24 cellular contexts compared by ENCODE assay signal in genomic region chr4:132540797-132541196, GRCh38.
DNase-seq lines count a peak whose midpoint lies in the region; ATAC-seq, FAIRE-seq and TF ChIP-seq lines count a peak whose summit lies in the region.
"Had no signal": no experiment of that assay in that cellular context is flagged by ENCODE, and none has a peak within 500 bp of the region (broad histone marks: within the 10 kb centered on the region; RNA-seq: fewer than 3 reads in every experiment).

No MANE protein-coding gene starts in this region.

- WGBS in H1 (ENCODE audit: extremely low coverage in 1 of 2, insufficient coverage in 1 of 2, insufficient read length in 1 of 2, insufficient replicate concordance in 2 of 2, low coverage in 1 of 2, low lambda C conversion rate in 2 of 2, missing lambda C conversion rate in 1 of 2), 2 experiments = 82% methylated on average over 4 of the region's 4 CpGs; no CpG with 5 or more reads in 1 of the 2 experiments
- WGBS in testis, 2 donors = 80 to 89% methylated on average over 4 of the region's 4 CpGs

- H3K56ac ChIP-seq in H1 (replicated peaks; ENCODE audit: insufficient read length, low read depth, low read length) = no peak overlapping the region

- H3K9me3 ChIP-seq in DND-41 (ENCODE audit: insufficient read depth, low read length, severe bottlenecking) (peaks cover 24% of the 10 kb centered on the region), H1 (ENCODE audit: insufficient read depth in 2 of 2, low read depth in 1 of 2, low read length in 1 of 2) (peaks cover 0 to 18% of the 10 kb centered on the region in 2 experiments; a peak in 1 of 4 replicates), testis (no peaks in the 10 kb centered on the region)
- H3K9me3 ChIP-seq: right atrium auricular region, thyroid gland had no signal

- no peak overlapping the region for H3K4me3 ChIP-seq in DND-41 (ENCODE audit: low read depth in 1 of 2, low read length in 2 of 2)
- no peak overlapping the region for H3K4me3 ChIP-seq in H1 (ENCODE audit: extremely low read depth in 1 of 4, insufficient read depth in 2 of 4, low read depth in 3 of 4, low read length in 4 of 4)
- H3K4me3 ChIP-seq in testis = no peak overlapping the region
- H3K4me3 ChIP-seq: PC-9, right atrium auricular region, thyroid gland had no signal

- no peak for FAIRE-seq in H1 (lab: Jason Lieb, UNC)

- H3K9ac ChIP-seq in DND-41 (ENCODE audit: low read depth, low read length) (no peak overlapping the region), H1 (replicated peaks in 1 of 4; ENCODE audit: extremely low read depth in 1 of 4, low read depth in 3 of 4, low read length in 3 of 4) (no peak overlapping the region)

- no peak overlapping the region for H4K5ac ChIP-seq in H1 (ENCODE audit: insufficient read length, low read depth, low read length)

- H3K4ac ChIP-seq in H1 (replicated peaks; ENCODE audit: insufficient read length, low read depth, low read length) = no peak overlapping the region

- H4K20me1 ChIP-seq in DND-41 (ENCODE audit: insufficient read depth, low read length) (no peaks in the 10 kb centered on the region), H1 (replicated peaks in 1 of 2; ENCODE audit: control insufficient read depth in 1 of 2, insufficient read depth in 2 of 2, low read length in 2 of 2) (no peaks in the 10 kb centered on the region)

- no peak overlapping the region for H2AK5ac ChIP-seq in H1 (ENCODE audit: low read depth, low read length)

- H3K4me2 ChIP-seq in DND-41 (ENCODE audit: insufficient read depth, low read length) (no peak overlapping the region), H1 (ENCODE audit: insufficient read depth in 1 of 2, low read depth in 2 of 2, low read length in 2 of 2) (no peak overlapping the region)
- H3K4me2 ChIP-seq: PC-9 had no signal

- intact Hi-C loops in testis (cut with DNase I; ENCODE audit: low total_unique reads) (no loop called here), head of caudate nucleus (cut with DNase I) (no loop called here)

- no peak for TF ChIP-seq CTCF in DND-41 (IDR thresholded peaks at IDR 0.05; ENCODE audit: borderline replicate concordance, extremely low read depth, low read length, poor library complexity, severe bottlenecking)
- TF ChIP-seq CTCF in H1 (IDR thresholded peaks at IDR 0.05; ENCODE audit: control extremely low read depth in 1 of 3, insufficient read depth in 1 of 3, low read depth in 1 of 3, low read length in 3 of 3) = no peak
- TF ChIP-seq CTCF in testis (IDR thresholded peaks at IDR 0.05) = no peak

- H3K79me1 ChIP-seq in H1 (ENCODE audit: low read depth, low read length) = no peaks in the 10 kb centered on the region

- ATAC-seq in DND-41 (ENCODE audit: insufficient read depth, low read depth) (0 out of 3 replicates have a peak, but pooled peaks have one; percentile 9), HG03571 (IDR thresholded peaks at IDR 0.05; ENCODE audit: unreplicated experiment) (no peak)
- ATAC-seq: activated CD8-positive, alpha-beta memory T cell treated with anti-CD3 and anti-CD28 coated beads, Interleukin-2, amount 10 ng/mL, durations not matched to agents 7 days and 5 days; activated naive CD4-positive, alpha-beta T cell treated with anti-CD3 and anti-CD28 coated beads, Interleukin-2, amount 50 U/mL, for 72 hours; activated T-helper 17 cell treated with anti-CD3 and anti-CD28 coated beads, Interleukin-2, amount 50 U/mL, for 72 hours; left colon; T-helper 17 cell had no signal

- no peak overlapping the region for H2BK12ac ChIP-seq in H1 (ENCODE audit: low read depth, low read length)

- H2BK15ac ChIP-seq in H1 (ENCODE audit: low read length) = no peak overlapping the region

- H3K36me3 ChIP-seq in DND-41 (ENCODE audit: insufficient read depth, low read length) (no peaks in the 10 kb centered on the region; the same call in 1 of the 2 replicates), H1 (ENCODE audit: control insufficient read depth in 2 of 4, insufficient read depth in 4 of 4, low read length in 3 of 4) (peaks cover 0 to 4% (median 0%) of the 10 kb centered on the region in 4 experiments; a peak in 2 of 8 replicates), testis (ENCODE audit: low read depth, missing control alignments) (no peaks in the 10 kb centered on the region)
- H3K36me3 ChIP-seq: right atrium auricular region, thyroid gland had no signal

- no peaks in the 10 kb centered on the region for H3K4me1 Mint-ChIP-seq in activated naive CD8-positive, alpha-beta T cell treated with anti-CD3 and anti-CD28 coated beads for 36 hours
- H3K4me1 Mint-ChIP-seq: activated CD4-positive, alpha-beta T cell treated with anti-CD3 and anti-CD28 coated beads, Interleukin-2, amount 10 ng/mL, durations not matched to agents 24 days and 14 days; activated CD8-positive, alpha-beta memory T cell treated with anti-CD3 and anti-CD28 coated beads, Interleukin-2, amount 10 ng/mL, durations not matched to agents 7 days and 5 days; activated T-helper 17 cell treated with anti-CD3 and anti-CD28 coated beads, Interleukin-2, amount 50 U/mL, for 72 hours; naive B cell; T-helper 17 cell had no signal

- no peaks in the 10 kb centered on the region for H3K9me3 Mint-ChIP-seq in activated naive CD8-positive, alpha-beta T cell treated with anti-CD3 and anti-CD28 coated beads for 36 hours
- H3K9me3 Mint-ChIP-seq: activated CD4-positive, alpha-beta T cell treated with anti-CD3 and anti-CD28 coated beads, Interleukin-2, amount 10 ng/mL, durations not matched to agents 24 days and 14 days had no signal

- DNase-seq in DND-41 = no peak
- peak; percentile 76 for DNase-seq in NCI-H2029 treated with DMSO at 0.1 percent for 48 hours (lab: John Stamatoyannopoulos, UW)
- peak; percentile 33 for DNase-seq in NCI-H510A (lab: John Stamatoyannopoulos, UW)
- no peak for DNase-seq in H1 (ENCODE audit: low read depth in 1 of 2, low spot score in 2 of 2)
- DNase-seq in testis = no peak
- no peak for DNase-seq in head of caudate nucleus
- DNase-seq in activated naive CD8-positive, alpha-beta T cell treated with anti-CD3 and anti-CD28 coated beads for 36 hours = no peak
- DNase-seq: activated CD4-positive, alpha-beta T cell treated with anti-CD3 and anti-CD28 coated beads, Interleukin-2, amount 10 ng/mL, durations not matched to agents 24 days and 14 days; activated CD8-positive, alpha-beta memory T cell treated with anti-CD3 and anti-CD28 coated beads, Interleukin-2, amount 10 ng/mL, durations not matched to agents 7 days and 5 days; CD4-positive, alpha-beta T cell; cerebellar nuclear complex; left colon; naive B cell; NCI-H526 treated with DMSO at 0.1 percent for 48 hours; PC-9; stimulated activated CD4-positive, alpha-beta T cell treated with anti-CD3 and anti-CD28 coated beads, Interleukin-4, amount 100 ng/mL, for 24 hours; stimulated activated naive CD4-positive, alpha-beta T cell treated with Interleukin-2 at 50 U/mL for 16 hours; T-helper 17 cell; thyroid gland had no signal

- no peaks in the 10 kb centered on the region for H3K36me3 Mint-ChIP-seq in activated naive CD8-positive, alpha-beta T cell treated with anti-CD3 and anti-CD28 coated beads for 36 hours
- H3K36me3 Mint-ChIP-seq: activated CD8-positive, alpha-beta memory T cell treated with anti-CD3 and anti-CD28 coated beads, Interleukin-2, amount 10 ng/mL, durations not matched to agents 7 days and 5 days; naive B cell had no signal

- POLR2A ChIA-PET in H1 (lab: Charles Lee; ENCODE audit: partially characterized antibody) = no interaction called here

- no peak for TF ChIP-seq POLR2A in H1 (IDR thresholded peaks at IDR 0.05; ENCODE audit: control extremely low read depth in 1 of 2, low read depth in 2 of 2, low read length in 2 of 2)
- TF ChIP-seq POLR2A in testis (IDR thresholded peaks at IDR 0.05) = no peak

- H3K4me1 ChIP-seq in DND-41 (ENCODE audit: insufficient read depth, low read length) (peaks cover 19% of the 10 kb centered on the region), H1 (replicated peaks in 1 of 4; ENCODE audit: control insufficient read depth in 3 of 4, insufficient read depth in 4 of 4, low read length in 3 of 4) (no peaks in the 10 kb centered on the region), testis (no peaks in the 10 kb centered on the region)
- H3K4me1 ChIP-seq: right atrium auricular region, thyroid gland had no signal

- H3K14ac ChIP-seq in H1 (ENCODE audit: insufficient read length) = no peak overlapping the region

- no peaks in the 10 kb centered on the region for H3K23me2 ChIP-seq in H1 (ENCODE audit: low read depth, low read length)

- no peak overlapping the region for H4K8ac ChIP-seq in H1 (ENCODE audit: extremely low read depth, insufficient read depth, low read length)

- no peak overlapping the region for H3K4me3 Mint-ChIP-seq in activated naive CD8-positive, alpha-beta T cell treated with anti-CD3 and anti-CD28 coated beads for 36 hours
- H3K4me3 Mint-ChIP-seq: activated CD4-positive, alpha-beta T cell treated with anti-CD3 and anti-CD28 coated beads, Interleukin-2, amount 10 ng/mL, durations not matched to agents 24 days and 14 days; activated CD8-positive, alpha-beta memory T cell treated with anti-CD3 and anti-CD28 coated beads, Interleukin-2, amount 10 ng/mL, durations not matched to agents 7 days and 5 days; activated T-helper 17 cell treated with anti-CD3 and anti-CD28 coated beads, Interleukin-2, amount 50 U/mL, for 72 hours; CD4-positive, alpha-beta T cell; naive B cell; T-helper 17 cell had no signal

- H3K27ac ChIP-seq in DND-41 (ENCODE audit: low read length) (peak overlapping the region; percentile 6; the same call in 1 of the 2 replicates), H1 (ENCODE audit: low read depth, low read length) (no peak overlapping the region), testis (no peak overlapping the region)
- H3K27ac ChIP-seq: epithelial cell of prostate, PC-9, right atrium auricular region, thyroid gland had no signal

- H3K23ac ChIP-seq in H1 (ENCODE audit: insufficient read length) = no peak overlapping the region

- no peak overlapping the region for H3K27ac Mint-ChIP-seq in activated naive CD8-positive, alpha-beta T cell treated with anti-CD3 and anti-CD28 coated beads for 36 hours
- H3K27ac Mint-ChIP-seq: activated CD4-positive, alpha-beta T cell treated with anti-CD3 and anti-CD28 coated beads, Interleukin-2, amount 10 ng/mL, durations not matched to agents 24 days and 14 days; activated CD8-positive, alpha-beta memory T cell treated with anti-CD3 and anti-CD28 coated beads, Interleukin-2, amount 10 ng/mL, durations not matched to agents 7 days and 5 days; activated naive CD4-positive, alpha-beta T cell treated with anti-CD3 and anti-CD28 coated beads, Interleukin-2, amount 50 U/mL, for 72 hours; activated T-helper 17 cell treated with anti-CD3 and anti-CD28 coated beads, Interleukin-2, amount 50 U/mL, for 72 hours; CD4-positive, alpha-beta T cell; naive B cell; T-helper 17 cell had no signal

- H3K27me3 ChIP-seq in DND-41 (ENCODE audit: insufficient read depth, low read length, poor library complexity) = no peaks in the 10 kb centered on the region
- no peaks in the 10 kb centered on the region for H3K27me3 ChIP-seq in H1 (replicated peaks in 1 of 4; ENCODE audit: control insufficient read depth in 3 of 4, extremely low read depth in 1 of 4, insufficient read depth in 3 of 4, low read length in 3 of 4)
- H3K27me3 ChIP-seq in testis = no peaks in the 10 kb centered on the region
- H3K27me3 ChIP-seq: right atrium auricular region, thyroid gland had no signal

- H2BK120ac ChIP-seq in H1 (replicated peaks; ENCODE audit: low read depth, low read length) = no peak overlapping the region

- H2AFZ ChIP-seq in DND-41 (ENCODE audit: low read depth, low read length) = peak overlapping the region; percentile 49; the same call in 1 of the 2 replicates
- peak overlapping the region; percentile 39; the same call in 1 of the 2 replicates for H2AFZ ChIP-seq in H1 (ENCODE audit: low read length)
- H2AFZ ChIP-seq: PC-9 had no signal

- TF ChIP-seq RAD21 in H1 (IDR thresholded peaks at IDR 0.05 in 1 of 2, conservative IDR thresholded peaks at IDR 0.05 in 1 of 2; ENCODE audit: low read depth in 2 of 2, low read length in 2 of 2) = no peak

- H3K79me2 ChIP-seq in DND-41 (ENCODE audit: insufficient read depth, low read length) (no peaks in the 10 kb centered on the region), H1 (ENCODE audit: control insufficient read depth in 1 of 2, insufficient read depth in 2 of 2, low read length in 2 of 2) (no peaks in the 10 kb centered on the region)

- no peaks in the 10 kb centered on the region for H3K27me3 Mint-ChIP-seq in activated naive CD8-positive, alpha-beta T cell treated with anti-CD3 and anti-CD28 coated beads for 36 hours
- H3K27me3 Mint-ChIP-seq: activated CD4-positive, alpha-beta T cell treated with anti-CD3 and anti-CD28 coated beads, Interleukin-2, amount 10 ng/mL, durations not matched to agents 24 days and 14 days; activated CD8-positive, alpha-beta memory T cell treated with anti-CD3 and anti-CD28 coated beads, Interleukin-2, amount 10 ng/mL, durations not matched to agents 7 days and 5 days; activated T-helper 17 cell treated with anti-CD3 and anti-CD28 coated beads, Interleukin-2, amount 50 U/mL, for 72 hours; CD4-positive, alpha-beta T cell; naive B cell; T-helper 17 cell had no signal

- H2BK20ac ChIP-seq in H1 (ENCODE audit: low read length) = peak overlapping the region; percentile 82; the same call in 1 of the 2 replicates

- no peak for TF ChIP-seq EP300 in H1 (IDR thresholded peaks at IDR 0.05; ENCODE audit: borderline replicate concordance in 1 of 2, low read depth in 2 of 2, low read length in 2 of 2)

- H4K91ac ChIP-seq in H1 (replicated peaks; ENCODE audit: insufficient read length, low read length) = no peak overlapping the region

- no peak overlapping the region for H3K18ac ChIP-seq in H1 (ENCODE audit: extremely low read depth, low read length)

- no peak overlapping the region for H2BK5ac ChIP-seq in H1 (ENCODE audit: low read depth, low read length)

- CTCF ChIA-PET in H1 (lab: Charles Lee; ENCODE audit: partially characterized antibody) = interaction anchor here (1.2 to 2.2 kb wide), 2 partner anchors 11 to 195 kb away, joined by 3 to 9 read pairs; no protein-coding TSS in a partner anchor

Comparison
In these comparisons a context has a peak if more than half of its experiments do, and no peak if none do; other contexts are left out.
1. DNase-seq: peak in NCI-H2029 treated with DMSO at 0.1 percent for 48 hours (single experiment) and NCI-H510A (single experiment); none in DND-41 (single experiment), H1 (0 of 2), testis (single experiment), head of caudate nucleus (0 of 42) and activated naive CD8-positive, alpha-beta T cell treated with anti-CD3 and anti-CD28 coated beads for 36 hours (single experiment).